14 cellular contexts compared by ENCODE assay signal in the genomic region with DNA sequence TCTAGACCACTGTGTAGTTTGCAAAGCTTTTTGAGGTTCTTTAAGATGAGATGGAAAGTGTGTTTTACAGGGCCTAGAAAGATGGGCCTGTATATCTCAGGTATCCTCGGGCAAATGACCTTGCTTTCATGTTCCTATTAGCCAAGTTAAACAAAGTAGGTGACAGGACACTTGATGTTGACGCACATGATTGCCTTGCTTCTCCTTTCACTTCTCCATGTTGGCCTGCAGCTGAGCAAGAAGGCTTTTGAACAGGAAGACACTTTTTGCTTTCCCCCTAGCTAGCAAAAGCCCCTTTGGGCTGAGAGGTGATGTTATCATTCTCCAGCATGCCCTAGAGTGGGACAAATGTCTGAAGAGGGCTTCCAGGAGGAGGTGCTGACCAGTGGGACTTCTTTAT.
A peak's percentile ranks its signal among the peaks of the same experiment; 100 is the strongest.
DNase-seq lines count a peak whose midpoint lies in the region; ATAC-seq and TF ChIP-seq lines count a peak whose summit lies in the region.
"Had no signal": no experiment of that assay in that cellular context is flagged by ENCODE, and none has a peak within 500 bp of the region (broad histone marks: within the 10 kb centered on the region; RNA-seq: fewer than 3 reads in every experiment).

No MANE protein-coding gene starts in this region.

- no peaks in the 10 kb centered on the region for H3K4me1 Mint-ChIP-seq in CD4-positive, alpha-beta memory T cell
- H3K4me1 Mint-ChIP-seq: activated CD8-positive, alpha-beta memory T cell treated with anti-CD3 and anti-CD28 coated beads, Interleukin-2, amount 10 ng/mL, durations not matched to agents 7 days and 5 days had no signal

- H3K79me2 ChIP-seq in DOHH2 (ENCODE audit: control insufficient read depth, low read length) (no peaks in the 10 kb centered on the region), Karpas-422 (ENCODE audit: low read length) (no peaks in the 10 kb centered on the region)

- H3K4me1 ChIP-seq in DOHH2 (ENCODE audit: control insufficient read depth, low read length) (peaks cover 47% of the 10 kb centered on the region), Karpas-422 (ENCODE audit: low read length) (peaks cover 44% of the 10 kb centered on the region), body of pancreas (no peaks in the 10 kb centered on the region)
- no peaks in the 10 kb centered on the region for H3K4me1 ChIP-seq in CD4-positive, alpha-beta memory T cell (ENCODE audit: insufficient read depth, low read length)

- 17 to 25% methylated on average over 1 to 2 of the region's 2 CpGs for WGBS in body of pancreas, 2 donors

- peak overlapping the region; percentile 59 for H3K4me2 ChIP-seq in DOHH2 (ENCODE audit: low read length)
- H3K4me2 ChIP-seq in Karpas-422 (ENCODE audit: low read depth, low read length, poor library complexity, severe bottlenecking) = peak overlapping the region; percentile 64

- POLR2A ChIA-PET in CD4-positive, alpha-beta memory T cell (lab: Charles Lee; ENCODE audit: partially characterized antibody) = no interaction called here

- H3K36me3 ChIP-seq in DOHH2 (ENCODE audit: control insufficient read depth, low read length) = no peaks in the 10 kb centered on the region
- H3K36me3 ChIP-seq in Karpas-422 (ENCODE audit: insufficient read depth, low read length) = no peaks in the 10 kb centered on the region
- H3K36me3 ChIP-seq in body of pancreas (replicated peaks in 1 of 2; ENCODE audit: insufficient read depth in 1 of 2, low read depth in 2 of 2) = no peaks in the 10 kb centered on the region
- H3K36me3 ChIP-seq in CD4-positive, alpha-beta memory T cell (ENCODE audit: insufficient read depth, low read length) = no peaks in the 10 kb centered on the region

- TF ChIP-seq CTCF in DOHH2 (IDR thresholded peaks at IDR 0.05; ENCODE audit: low read depth, low read length, poor library complexity, severe bottlenecking) (no peak), body of pancreas (IDR thresholded peaks at IDR 0.05) (no peak)

- no peaks in the 10 kb centered on the region for H3K36me3 Mint-ChIP-seq in CD4-positive, alpha-beta memory T cell
- H3K36me3 Mint-ChIP-seq: activated CD8-positive, alpha-beta memory T cell treated with anti-CD3 and anti-CD28 coated beads, Interleukin-2, amount 10 ng/mL, durations not matched to agents 7 days and 5 days had no signal

- no peaks in the 10 kb centered on the region for H3K9me3 Mint-ChIP-seq in CD4-positive, alpha-beta memory T cell

- H3K27me3 ChIP-seq in DOHH2 (ENCODE audit: control insufficient read depth, low read length) = no peaks in the 10 kb centered on the region
- H3K27me3 ChIP-seq in Karpas-422 (ENCODE audit: low read length) = no peaks in the 10 kb centered on the region
- H3K27me3 ChIP-seq in body of pancreas = no peaks in the 10 kb centered on the region
- H3K27me3 ChIP-seq in CD4-positive, alpha-beta memory T cell (ENCODE audit: insufficient read depth, low read length) = no peaks in the 10 kb centered on the region

- no peak for TF ChIP-seq POLR2A in body of pancreas (IDR thresholded peaks at IDR 0.05)

- H3K4me3 ChIP-seq in DOHH2 (ENCODE audit: low read length) (peak overlapping the region; percentile 46), Karpas-422 (ENCODE audit: low read length) (peak overlapping the region; percentile 24), body of pancreas (no peak overlapping the region)
- H3K4me3 ChIP-seq in CD4-positive, alpha-beta memory T cell (ENCODE audit: low read length in 2 of 2) = no peak overlapping the region

- peak overlapping the region; percentile 68 for H3K27ac ChIP-seq in DOHH2 (ENCODE audit: low read depth, low read length)
- H3K27ac ChIP-seq in Karpas-422 (ENCODE audit: low read length) = peak overlapping the region; percentile 91
- no peak overlapping the region for H3K27ac ChIP-seq in body of pancreas
- no peak overlapping the region for H3K27ac ChIP-seq in CD4-positive, alpha-beta memory T cell (ENCODE audit: low read depth, low read length)

- intact Hi-C loops in body of pancreas (cut with DNase I) = no loop called here
- intact Hi-C loops in CD4-positive, alpha-beta memory T cell (cut with micrococcal nuclease) = no loop called here

- CTCF ChIA-PET in CD4-positive, alpha-beta memory T cell (lab: Charles Lee; ENCODE audit: partially characterized antibody) = interaction anchor here (2.2 kb wide), 1 partner anchor 10 kb away, joined by 12 read pairs; no protein-coding TSS in a partner anchor

- H3K27me3 Mint-ChIP-seq in CD4-positive, alpha-beta memory T cell = peaks cover 0 to 3% of the 10 kb centered on the region in 2 donors

- H3K9me2 ChIP-seq in DOHH2 (replicated peaks; ENCODE audit: control insufficient read depth, low read length) (no peaks in the 10 kb centered on the region), Karpas-422 (replicated peaks; ENCODE audit: insufficient read depth, low read length) (no peaks in the 10 kb centered on the region)

- H3F3A ChIP-seq in DOHH2 (ENCODE audit: control insufficient read depth, insufficient read depth) = no peaks in the 10 kb centered on the region

- H3K4me3 Mint-ChIP-seq in CD4-positive, alpha-beta memory T cell = no peak overlapping the region
- H3K4me3 Mint-ChIP-seq: activated CD8-positive, alpha-beta memory T cell treated with anti-CD3 and anti-CD28 coated beads, Interleukin-2, amount 10 ng/mL, durations not matched to agents 7 days and 5 days had no signal

- ATAC-seq in GM19351 (IDR thresholded peaks at IDR 0.05; ENCODE audit: unreplicated experiment) (peak; percentile 88), HG02642 (IDR thresholded peaks at IDR 0.05; ENCODE audit: poor library complexity, unreplicated experiment) (peak; percentile 87), body of pancreas (no peak), HG02970 (IDR thresholded peaks at IDR 0.05; ENCODE audit: low FRiP score, unreplicated experiment) (no peak)
- ATAC-seq: activated CD8-positive, alpha-beta memory T cell treated with anti-CD3 and anti-CD28 coated beads, Interleukin-2, amount 10 ng/mL, durations not matched to agents 7 days and 5 days had no signal

- peak overlapping the region; percentile 36 for H3K9ac ChIP-seq in Karpas-422 (ENCODE audit: low read length)

- no peak overlapping the region for H3K27ac Mint-ChIP-seq in CD4-positive, alpha-beta memory T cell
- H3K27ac Mint-ChIP-seq: activated CD8-positive, alpha-beta memory T cell treated with anti-CD3 and anti-CD28 coated beads, Interleukin-2, amount 10 ng/mL, durations not matched to agents 7 days and 5 days had no signal

- H4K20me1 ChIP-seq in DOHH2 (ENCODE audit: control insufficient read depth, insufficient read depth, low read depth, low read length) = no peaks in the 10 kb centered on the region
- H4K20me1 ChIP-seq in Karpas-422 (ENCODE audit: insufficient read depth, low read depth, low read length) = no peaks in the 10 kb centered on the region

- DNase-seq in Karpas-422 (peak; percentile 85), body of pancreas (no peak), T-helper 9 cell (no peak)
- no peak for DNase-seq in CD4-positive, alpha-beta memory T cell
- DNase-seq: activated CD8-positive, alpha-beta memory T cell treated with anti-CD3 and anti-CD28 coated beads, Interleukin-2, amount 10 ng/mL, durations not matched to agents 7 days and 5 days; anterior cingulate cortex; EL; KBM-7; NCI-H446; stimulated activated naive CD4-positive, alpha-beta T cell had no signal

- H3K9me3 ChIP-seq in DOHH2 (ENCODE audit: control insufficient read depth, insufficient read depth, low read length) (no peaks in the 10 kb centered on the region), Karpas-422 (ENCODE audit: low read length) (no peaks in the 10 kb centered on the region), body of pancreas (no peaks in the 10 kb centered on the region)
- H3K9me3 ChIP-seq in CD4-positive, alpha-beta memory T cell (ENCODE audit: control insufficient read depth in 1 of 2, low read length in 2 of 2) = no peaks in the 10 kb centered on the region

- no peak overlapping the region for H2AFZ ChIP-seq in Karpas-422 (ENCODE audit: low read length)

Comparison
In these comparisons a context has a peak if more than half of its experiments do, and no peak if none do; other contexts are left out.
1. H3K27ac ChIP-seq: peak in DOHH2 (single experiment) and Karpas-422 (single experiment); none in body of pancreas (0 of 4) and CD4-positive, alpha-beta memory T cell (single experiment).
2. H3K4me3 ChIP-seq: peak in DOHH2 (single experiment) and Karpas-422 (single experiment); none in body of pancreas (0 of 2) and CD4-positive, alpha-beta memory T cell (0 of 2).
3. ATAC-seq: peak in GM19351 (single experiment) and HG02642 (single experiment); none in body of pancreas (single experiment) and HG02970 (single experiment).